ENCODE assay signal across 8 cellular contexts in the genomic region with DNA sequence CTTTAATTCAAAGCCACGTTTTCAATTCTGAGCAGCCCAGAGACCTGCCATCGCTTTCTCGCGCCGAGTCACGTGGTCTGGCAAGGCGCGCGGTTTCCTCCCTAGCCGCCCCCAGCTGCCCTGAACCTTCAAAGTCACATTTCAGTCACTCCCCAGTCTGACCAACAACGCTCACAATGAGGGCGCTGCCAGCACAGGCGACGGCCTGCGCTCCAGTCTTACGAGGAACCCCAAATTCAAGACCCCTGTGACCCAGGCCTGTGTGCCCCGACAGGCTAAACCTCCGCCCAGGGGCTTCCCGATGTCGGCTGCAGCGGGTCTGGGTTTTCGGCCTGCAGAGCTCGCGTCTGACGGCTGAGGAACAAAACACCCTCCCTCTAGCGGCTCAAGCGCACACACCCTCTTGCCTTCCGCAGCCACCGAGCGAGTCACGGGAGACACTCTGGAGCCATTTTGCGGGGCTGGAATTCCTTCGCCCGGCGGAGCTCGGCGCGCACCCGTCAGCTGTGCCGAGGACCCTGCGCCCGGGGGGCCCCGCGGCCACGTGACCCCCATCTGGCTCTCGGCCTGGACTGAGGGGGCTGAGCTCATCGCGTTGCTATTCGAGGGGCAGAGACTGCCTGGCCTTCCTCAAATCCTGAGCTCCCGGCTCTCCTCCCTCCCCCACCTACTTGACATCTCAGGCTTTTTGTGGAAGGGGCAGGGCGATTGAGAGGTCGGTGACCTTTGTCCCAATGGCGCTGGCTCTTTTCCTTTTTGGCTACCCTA.
DNase-seq lines count a peak whose midpoint lies in the region; ATAC-seq and TF ChIP-seq lines count a peak whose summit lies in the region.

No MANE protein-coding gene starts in this region.

- no peaks in the 10 kb centered on the region for H3K27me3 ChIP-seq in esophagus squamous epithelium
- no peaks in the 10 kb centered on the region for H3K27me3 ChIP-seq in muscle layer of duodenum (ENCODE audit: low read depth, low read length)

- peaks cover 0 to 39% (median 23%) of the 10 kb centered on the region in 3 donors for H3K4me1 ChIP-seq in esophagus squamous epithelium
- peaks cover 6 to 23% of the 10 kb centered on the region in 2 donors for H3K4me1 ChIP-seq in muscle layer of duodenum (ENCODE audit: control insufficient read depth in 1 of 2, insufficient read depth in 2 of 2, low read length in 2 of 2)

- peak; percentile 95 for ATAC-seq in HG03432 (IDR thresholded peaks at IDR 0.05; ENCODE audit: unreplicated experiment)

- peak; percentile 48 to 84 (median 78) for TF ChIP-seq CTCF in esophagus squamous epithelium (IDR thresholded peaks at IDR 0.05)

- peak overlapping the region; percentile 91 to 98 (median 93) for H3K27ac ChIP-seq in esophagus squamous epithelium
- peak overlapping the region; percentile 94 for H3K27ac ChIP-seq in muscle layer of duodenum (ENCODE audit: low read length)

- H3K9me3 ChIP-seq in esophagus squamous epithelium (no peaks in the 10 kb centered on the region), muscle layer of duodenum (ENCODE audit: control insufficient read depth in 1 of 2, low read length in 2 of 2) (no peaks in the 10 kb centered on the region)

- DNase-seq in Ammon's horn (ENCODE audit: low spot score) (peak; percentile 81), GM19238 (ENCODE audit: insufficient read length, low spot score) (peak; percentile 58), NOMO-1 treated with DMSO at 0.1 percent for 48 hours (lab: John Stamatoyannopoulos, UW; ENCODE audit: unreplicated experiment) (peak; percentile 79), esophagus squamous epithelium (lab: John Stamatoyannopoulos, UW) (peak; percentile 18)
- peak; percentile 80 to 81 for DNase-seq in activated T-cell treated with anti-CD3 and anti-CD28 coated beads, Interleukin-2, amount 50 U/mL, for 48 hours
- peak; percentile 75 for DNase-seq in stimulated activated CD8-positive, alpha-beta memory T cell treated with anti-CD3 and anti-CD28 coated beads, Interleukin-4, amount 100 ng/mL, for 48 hours

- TF ChIP-seq POLR2A in esophagus squamous epithelium (IDR thresholded peaks at IDR 0.05), result peak in 1 of 4 donors; percentile 49

- intact Hi-C loops in esophagus squamous epithelium (cut with DNase I), result no loop called here

- WGBS in esophagus squamous epithelium, 2 donors, result 0 to 3% methylated on average over 5 to 35 of the region's 53 CpGs

- H3K4me3 ChIP-seq in esophagus squamous epithelium, result peak overlapping the region; percentile 46 to 71 (median 56)
- H3K4me3 ChIP-seq in muscle layer of duodenum (ENCODE audit: low read depth in 1 of 2, low read length in 2 of 2), result peak overlapping the region; percentile 63 to 64

- H3K36me3 ChIP-seq in esophagus squamous epithelium, result peaks cover 0 to 34% (median 0%) of the 10 kb centered on the region in 3 donors
- H3K36me3 ChIP-seq in muscle layer of duodenum (ENCODE audit: control insufficient read depth in 1 of 2, insufficient read depth in 2 of 2, low read length in 2 of 2), result peaks cover 6 to 10% of the 10 kb centered on the region in 2 donors

Comparison
In these comparisons a context has a peak if more than half of its experiments do, and no peak if none do; other contexts are left out.
1. Peak in every context shown above with its lines: DNase-seq, ATAC-seq, H3K4me3 ChIP-seq and H3K27ac ChIP-seq.
2. DNase-seq: peak in every context shown above with its lines; median percentile 81 in Ammon's horn; 80 in activated T-cell treated with anti-CD3 and anti-CD28 coated beads, Interleukin-2, amount 50 U/mL, for 48 hours; 79 in NOMO-1 treated with DMSO at 0.1 percent for 48 hours; 75 in stimulated activated CD8-positive, alpha-beta memory T cell treated with anti-CD3 and anti-CD28 coated beads, Interleukin-4, amount 100 ng/mL, for 48 hours; 58 in GM19238; 18 in esophagus squamous epithelium.